In the genomic region with DNA sequence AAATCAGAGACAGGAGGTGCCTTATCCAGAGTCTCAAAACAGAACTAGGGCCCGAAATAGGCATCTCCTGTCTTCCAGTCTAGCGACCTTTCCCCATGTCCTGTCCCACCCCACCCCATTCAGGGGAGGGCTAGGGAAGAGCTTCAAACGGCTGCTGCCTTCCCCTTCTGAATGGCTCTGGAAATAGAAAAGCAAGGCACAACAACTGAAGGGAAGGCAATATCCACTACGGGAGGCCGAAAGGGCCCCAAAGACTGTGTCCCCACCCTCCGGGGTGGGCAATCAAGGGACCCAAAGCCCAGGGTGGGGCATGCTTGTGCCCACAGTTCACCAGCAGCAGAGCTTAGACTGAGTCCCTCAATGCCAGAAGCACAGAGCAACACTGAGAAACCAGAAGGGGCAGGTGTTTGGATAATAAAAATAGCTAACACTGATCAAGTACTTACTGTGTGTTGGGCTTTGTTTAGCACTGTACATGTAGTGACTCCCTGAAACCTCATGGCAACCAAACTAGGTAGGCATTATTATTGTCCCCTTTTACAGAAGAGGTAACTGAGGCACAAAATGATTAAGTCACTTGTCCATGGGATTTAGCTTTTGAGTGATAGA, we compare ENCODE assay signal across 17 cellular contexts. TPM values are rescaled to one million over a fixed set of nuclear protein-coding genes. Genes with fewer than 3 reads are reported as not detected.
A peak's percentile ranks its signal among the peaks of the same experiment; 100 is the strongest.
DNase-seq lines count a peak whose midpoint lies in the region; ATAC-seq and TF ChIP-seq lines count a peak whose summit lies in the region.
"Had no signal": no experiment of that assay in that cellular context is flagged by ENCODE, and none has a peak within 500 bp of the region (broad histone marks: within the 10 kb centered on the region; RNA-seq: fewer than 3 reads in every experiment).

No MANE protein-coding gene starts in this region.

- H3K4me1 ChIP-seq in left ventricle myocardium inferior (peaks cover 73% of the 10 kb centered on the region), upper lobe of right lung (peaks cover 65% of the 10 kb centered on the region)

- H3K9me3 ChIP-seq in left ventricle myocardium inferior (replicated peaks) (no peaks in the 10 kb centered on the region), upper lobe of right lung (no peaks in the 10 kb centered on the region)
- H3K9me3 ChIP-seq: mucosa of descending colon had no signal

- H3K4me1 Mint-ChIP-seq in endothelial cell (ENCODE audit: unreplicated experiment) (peaks cover 87% of the 10 kb centered on the region), nephron (peaks cover 89% of the 10 kb centered on the region)

- H3K36me3 Mint-ChIP-seq in endothelial cell (ENCODE audit: low read depth, unreplicated experiment) (peaks cover 16% of the 10 kb centered on the region), nephron (ENCODE audit: low read depth) (no peaks in the 10 kb centered on the region)

- H3K27ac ChIP-seq in left ventricle myocardium inferior (replicated peaks) (peak overlapping the region; percentile 82), upper lobe of right lung (peak overlapping the region; percentile 81)
- H3K27ac ChIP-seq: RWPE1 had no signal

- ATAC-seq in Right ventricle myocardium superior (ENCODE audit: poor library complexity) (no peak), upper lobe of right lung (no peak), HG03432 (IDR thresholded peaks at IDR 0.05; ENCODE audit: unreplicated experiment) (no peak), GM21367 (IDR thresholded peaks at IDR 0.05; ENCODE audit: unreplicated experiment) (no peak)
- ATAC-seq: GM23338; stimulated activated naive CD8-positive, alpha-beta T cell treated with anti-CD3 and anti-CD28 coated beads, Interleukin-15, Interleukin-2, amounts not matched to agents 100 U/mL and 50 U/mL, for 24 hours had no signal

- H3K36me3 ChIP-seq in left ventricle myocardium inferior (no peaks in the 10 kb centered on the region), upper lobe of right lung (peaks cover 5% of the 10 kb centered on the region)

- peaks cover 3% of the 10 kb centered on the region for H3K27me3 ChIP-seq in left ventricle myocardium inferior (ENCODE audit: low read depth)
- no peaks in the 10 kb centered on the region for H3K27me3 ChIP-seq in upper lobe of right lung

- no peak for DNase-seq in left ventricle myocardium inferior
- no peak for DNase-seq in Right ventricle myocardium superior
- DNase-seq in endothelial cell (ENCODE audit: low spot score): no peak
- no peak for DNase-seq in upper lobe of right lung
- DNase-seq in amniotic stem cell (lab: John Stamatoyannopoulos, UW): no peak
- DNase-seq: activated CD4-positive, alpha-beta T cell treated with anti-CD3 and anti-CD28 coated beads, Interleukin-2, amount 10 ng/mL, durations not matched to agents 24 days and 14 days; activated T-cell treated with anti-CD3 and anti-CD28 coated beads, Interleukin-2, amount 50 U/mL, for 48 hours; effector CD8-positive, alpha-beta T cell; Kasumi-1; mucosa of descending colon; NCI-H510A treated with DMSO at 0.1 percent for 48 hours; stimulated activated naive CD8-positive, alpha-beta T cell treated with anti-CD3 and anti-CD28 coated beads, Interleukin-15, Interleukin-2, amounts not matched to agents 100 U/mL and 50 U/mL, for 24 hours had no signal

- H3K4me3 ChIP-seq in left ventricle myocardium inferior (no peak overlapping the region), upper lobe of right lung (no peak overlapping the region)
- H3K4me3 ChIP-seq: GM23338, mucosa of descending colon had no signal

- H3K27me3 Mint-ChIP-seq in endothelial cell (ENCODE audit: unreplicated experiment): peaks cover 10% of the 10 kb centered on the region
- H3K27me3 Mint-ChIP-seq in nephron (ENCODE audit: low read depth): no peaks in the 10 kb centered on the region
- H3K27me3 Mint-ChIP-seq: activated CD4-positive, alpha-beta T cell treated with anti-CD3 and anti-CD28 coated beads, Interleukin-2, amount 10 ng/mL, durations not matched to agents 24 days and 14 days had no signal

- H3K4me3 Mint-ChIP-seq in endothelial cell (ENCODE audit: unreplicated experiment) (no peak overlapping the region), nephron (peak overlapping the region in 1 of 3 experiments; percentile 11)
- H3K4me3 Mint-ChIP-seq: activated CD4-positive, alpha-beta T cell treated with anti-CD3 and anti-CD28 coated beads, Interleukin-2, amount 10 ng/mL, durations not matched to agents 24 days and 14 days; GM23338 had no signal

- H3K9me3 Mint-ChIP-seq in endothelial cell (ENCODE audit: unreplicated experiment) (no peaks in the 10 kb centered on the region), nephron (no peaks in the 10 kb centered on the region)
- H3K9me3 Mint-ChIP-seq: activated CD4-positive, alpha-beta T cell treated with anti-CD3 and anti-CD28 coated beads, Interleukin-2, amount 10 ng/mL, durations not matched to agents 24 days and 14 days had no signal

- TF ChIP-seq CTCF in left ventricle myocardium inferior (IDR thresholded peaks at IDR 0.05; ENCODE audit: borderline replicate concordance): no peak
- no peak for TF ChIP-seq CTCF in endothelial cell (IDR thresholded peaks at IDR 0.05; ENCODE audit: unreplicated experiment)
- no peak for TF ChIP-seq CTCF in nephron (IDR thresholded peaks at IDR 0.05; ENCODE audit: unreplicated experiment in 3 of 3)
- no peak for TF ChIP-seq CTCF in upper lobe of right lung (IDR thresholded peaks at IDR 0.05)

- H3K27ac Mint-ChIP-seq in endothelial cell (ENCODE audit: unreplicated experiment) (peak overlapping the region; percentile 96), nephron (peak overlapping the region in 2 of 3 experiments; percentile 24 to 40)
- H3K27ac Mint-ChIP-seq: activated CD4-positive, alpha-beta T cell treated with anti-CD3 and anti-CD28 coated beads, Interleukin-2, amount 10 ng/mL, durations not matched to agents 24 days and 14 days had no signal

- intact Hi-C loops in left ventricle myocardium inferior (cut with micrococcal nuclease): no loop called here
- intact Hi-C loops in Right ventricle myocardium superior (cut with DNase I): no loop called here
- intact Hi-C loops in upper lobe of right lung (cut with DNase I): no loop called here

RNA-seq across cellular contexts. Expression of a gene that starts 38.5 kb away (rescaled TPM):
- 4.1 TPM for total RNA-seq in left ventricle myocardium inferior
- total RNA-seq in Right ventricle myocardium superior: 3.9 TPM
- 32.4 TPM for total RNA-seq in endothelial cell (ENCODE audit: unreplicated experiment)
- 24.2 TPM for total RNA-seq in upper lobe of right lung
